ENCODE assay signal across 8 cellular contexts in the genomic region with DNA sequence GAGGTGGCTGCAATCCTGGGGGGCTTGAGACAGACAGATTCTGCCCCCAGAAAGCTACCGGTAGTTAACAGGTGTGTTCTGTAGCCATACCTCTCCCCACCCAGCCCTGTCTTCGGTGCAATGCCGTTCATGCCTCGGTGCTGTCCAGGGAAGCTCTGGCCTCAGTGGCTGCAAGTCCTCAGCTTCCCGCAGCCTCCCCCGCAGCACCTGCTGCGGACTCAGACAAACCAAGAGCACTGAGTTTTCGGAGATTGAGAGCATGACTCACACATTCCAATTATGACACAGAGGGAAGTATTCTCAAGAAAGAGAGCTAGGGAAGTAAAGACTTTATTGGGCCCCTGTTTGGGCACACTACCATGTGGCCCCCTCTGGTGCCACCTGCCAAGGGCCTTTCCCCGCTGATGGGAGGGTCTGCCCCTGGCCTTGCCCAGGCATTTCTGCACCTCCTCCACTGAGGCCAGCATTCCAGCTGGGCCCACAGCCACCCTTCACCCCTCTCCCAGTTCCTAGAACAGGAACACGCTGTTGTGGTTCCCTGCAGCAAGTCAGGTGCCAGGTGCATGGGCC. TPM values are rescaled to one million over a fixed set of nuclear protein-coding genes. Genes with fewer than 3 reads are reported as not detected.
A peak's percentile ranks its signal among the peaks of the same experiment; 100 is the strongest.
DNase-seq lines count a peak whose midpoint lies in the region; ATAC-seq and TF ChIP-seq lines count a peak whose summit lies in the region.

No MANE protein-coding gene starts in this region.

- H3K9me3 ChIP-seq in BLaER1 (no peaks in the 10 kb centered on the region), right atrium auricular region (no peaks in the 10 kb centered on the region)

- TF ChIP-seq CTCF in right atrium auricular region (IDR thresholded peaks at IDR 0.05) = no peak

- ATAC-seq in GM21367 (IDR thresholded peaks at IDR 0.05; ENCODE audit: unreplicated experiment) (peak; percentile 47), sciatic nerve (no peak)

- peak overlapping the region; percentile 73 for H3K4me2 ChIP-seq in BLaER1

- H3K9ac ChIP-seq in BLaER1 = 0 out of 2 replicates have a peak overlapping the region, but pooled peaks have one; percentile 6

- peaks cover 55% of the 10 kb centered on the region for H3K4me1 ChIP-seq in BLaER1
- H3K4me1 ChIP-seq in right atrium auricular region = peaks cover 0 to 4% of the 10 kb centered on the region in 2 donors

- DNase-seq in HPDE6-E6E7 (ENCODE audit: extremely low spot score) (peak; percentile 60), left kidney (ENCODE audit: low read depth, low spot score) (peak; percentile 63), sciatic nerve (ENCODE audit: low spot score) (no peak), right atrium auricular region (ENCODE audit: low spot score) (no peak), H7 (no peak)
- peak; percentile 33 for DNase-seq in activated CD8-positive, alpha-beta memory T cell treated with anti-CD3 and anti-CD28 coated beads, Interleukin-2, amount 50 U/mL, for 4 hours

- intact Hi-C loops in sciatic nerve (cut with DNase I) = no loop called here

- no peaks in the 10 kb centered on the region for H4K20me1 ChIP-seq in BLaER1

- H3K4me3 ChIP-seq in BLaER1 (no peak overlapping the region), right atrium auricular region (no peak overlapping the region), H7 (ENCODE audit: insufficient read depth, low read depth, low read length) (no peak overlapping the region)

- no peaks in the 10 kb centered on the region for H3K27me3 ChIP-seq in BLaER1
- no peaks in the 10 kb centered on the region for H3K27me3 ChIP-seq in right atrium auricular region
- H3K27me3 ChIP-seq in H7 (ENCODE audit: control insufficient read depth, insufficient read depth, low read length) = no peaks in the 10 kb centered on the region

- H3K27ac ChIP-seq in BLaER1 (peak overlapping the region; percentile 56), right atrium auricular region (no peak overlapping the region)

- H3K36me3 ChIP-seq in BLaER1 (no peaks in the 10 kb centered on the region), right atrium auricular region (no peaks in the 10 kb centered on the region), H7 (replicated peaks; ENCODE audit: control insufficient read depth, insufficient read depth, low read length) (no peaks in the 10 kb centered on the region)

RNA-seq across cellular contexts. Expression of a gene that starts 30.2 kb away (rescaled TPM):
- total RNA-seq in sciatic nerve (4.4 TPM), right atrium auricular region (under 1 TPM; 0.26 to 0.98 TPM)
- 18.4 and 19.2 TPM in 2 replicates for total RNA-seq in H7 (2014; rRNA removed; shearing (Covaris generic))

Comparison
In these comparisons a context has a peak if more than half of its experiments do, and no peak if none do; other contexts are left out.
1. DNase-seq: peak in HPDE6-E6E7 (single experiment), activated CD8-positive, alpha-beta memory T cell treated with anti-CD3 and anti-CD28 coated beads, Interleukin-2, amount 50 U/mL, for 4 hours (single experiment) and left kidney (single experiment); none in sciatic nerve (single experiment), right atrium auricular region (single experiment) and H7 (single experiment).